ENCODE assay signal across 9 cellular contexts in genomic region chr1:201493757-201494617, GRCh38. TPM values are rescaled to one million over a fixed set of nuclear protein-coding genes. Genes with fewer than 3 reads are reported as not detected.
DNase-seq lines count a peak whose midpoint lies in the region; ATAC-seq, FAIRE-seq and TF ChIP-seq lines count a peak whose summit lies in the region.
"Had no signal": no experiment of that assay in that cellular context is flagged by ENCODE, and none has a peak within 500 bp of the region (broad histone marks: within the 10 kb centered on the region; RNA-seq: fewer than 3 reads in every experiment).

No MANE protein-coding gene starts in this region.

- H3K4me1 ChIP-seq in right cardiac atrium (ENCODE audit: control insufficient read depth, insufficient read depth, low read length): peaks cover 49% of the 10 kb centered on the region

- intact Hi-C loops in right cardiac atrium (cut with DNase I): no loop called here

- 18% methylated on average over 15 of the region's 15 CpGs for WGBS in right cardiac atrium

- TF ChIP-seq CTCF in brain microvascular endothelial cell (IDR thresholded peaks at IDR 0.05; ENCODE audit: low read depth, low read length, missing control alignments): no peak

- DNase-seq in COLO829 (ENCODE audit: low spot score): peak; percentile 70
- peak; percentile 57 for DNase-seq in brain microvascular endothelial cell
- DNase-seq in right cardiac atrium: peak; percentile 66 to 88 (median 85)
- DNase-seq in pulmonary artery endothelial cell (ENCODE audit: low read depth, low spot score): peak; percentile 39
- no peak for DNase-seq in RCC 7860 (ENCODE audit: low spot score)
- no peak for DNase-seq in midbrain (lab: John Stamatoyannopoulos, UW)
- no peak for DNase-seq in activated CD4-positive, CD25-positive, alpha-beta regulatory T cell (lab: John Stamatoyannopoulos, UW)
- no peak for DNase-seq in stimulated activated naive CD4-positive, alpha-beta T cell treated with Interleukin-2 at 50 U/mL for 16 hours (lab: John Stamatoyannopoulos, UW)
- DNase-seq: activated T-cell treated with anti-CD3 and anti-CD28 coated beads, Interleukin-2, amount 50 U/mL, for 48 hours had no signal

- in situ Hi-C loops in brain microvascular endothelial cell (cut with HindIII; ENCODE audit: low pct_ligation_motif_present, low sequenced_read_pairs): no loop called here

- FAIRE-seq in RCC 7860 (lab: Jason Lieb, UNC): no peak

- peak; percentile 58 to 60 for ATAC-seq in right cardiac atrium

- H3K4me3 ChIP-seq in brain microvascular endothelial cell (ENCODE audit: low read depth, low read length): no peak overlapping the region
- no peak overlapping the region for H3K4me3 ChIP-seq in right cardiac atrium (ENCODE audit: low read length)

- H3K27ac ChIP-seq in brain microvascular endothelial cell (peak overlapping the region; percentile 55), right cardiac atrium (ENCODE audit: low read length) (peak overlapping the region; percentile 68)

- H3K9me3 ChIP-seq in right cardiac atrium (ENCODE audit: control insufficient read depth, low read length): no peaks in the 10 kb centered on the region

- H3K27me3 ChIP-seq in brain microvascular endothelial cell (replicated peaks) (no peaks in the 10 kb centered on the region), right cardiac atrium (ENCODE audit: control insufficient read depth, insufficient read depth) (no peaks in the 10 kb centered on the region)

- H3K36me3 ChIP-seq in brain microvascular endothelial cell (replicated peaks): peaks cover 84% of the 10 kb centered on the region

RNA-seq across cellular contexts. Expression of gene CSRP1, which starts 12.9 kb away (rescaled TPM):
- 100 to 1,000 TPM in 3 of 4 donors, 10 to 100 TPM in 1; 97.2 to 343 (median 132) TPM for total RNA-seq in right cardiac atrium
- 121 TPM for polyA plus RNA-seq in right cardiac atrium
- total RNA-seq in pulmonary artery endothelial cell: 461 and 549 TPM in 2 replicates

RNA-seq across cellular contexts. Expression of gene PHLDA3, which starts 25.0 kb away (rescaled TPM):
- total RNA-seq in right cardiac atrium (10 to 100 TPM; 21.8 to 47.4 (median 29.9) TPM), pulmonary artery endothelial cell (55.1 and 59.9 TPM in 2 replicates)
- polyA plus RNA-seq in right cardiac atrium: 18.1 TPM

RNA-seq across cellular contexts. Expression of gene NAV1, which starts 44.9 kb away (rescaled TPM):
- total RNA-seq in right cardiac atrium (10 to 100 TPM; 13.3 to 29.1 (median 20.6) TPM), pulmonary artery endothelial cell (29.7 and 32.5 TPM in 2 replicates)
- 8.0 TPM for polyA plus RNA-seq in right cardiac atrium

Comparison
In these comparisons a context has a peak if more than half of its experiments do, and no peak if none do; other contexts are left out.
1. DNase-seq: peak in COLO829 (single experiment), brain microvascular endothelial cell (single experiment), right cardiac atrium (3 of 3) and pulmonary artery endothelial cell (single experiment); none in RCC 7860 (single experiment), midbrain (single experiment), activated CD4-positive, CD25-positive, alpha-beta regulatory T cell (0 of 4) and stimulated activated naive CD4-positive, alpha-beta T cell treated with Interleukin-2 at 50 U/mL for 16 hours (single experiment).